Comparison of ENCODE assay signal across 13 cellular contexts in genomic region chr3:136266468-136266867, GRCh38. TPM values are rescaled to one million over a fixed set of nuclear protein-coding genes. Genes with fewer than 3 reads are reported as not detected.
DNase-seq lines count a peak whose midpoint lies in the region; ATAC-seq and TF ChIP-seq lines count a peak whose summit lies in the region.
"Had no signal": no experiment of that assay in that cellular context is flagged by ENCODE, and none has a peak within 500 bp of the region (broad histone marks: within the 10 kb centered on the region; RNA-seq: fewer than 3 reads in every experiment).

No MANE protein-coding gene starts in this region.

- 90 to 95% methylated on average over 4 of the region's 4 CpGs for WGBS in testis, 2 donors

- ATAC-seq in GM18499 (IDR thresholded peaks at IDR 0.05; ENCODE audit: insufficient read depth, unreplicated experiment) (peak; percentile 68), HG02571 (IDR thresholded peaks at IDR 0.05; ENCODE audit: unreplicated experiment) (peak; percentile 59)
- ATAC-seq: activated T-cell treated with anti-CD3 and anti-CD28 coated beads, Interleukin-2, amount 50 U/mL, for 4 hours had no signal

- intact Hi-C loops in testis (cut with DNase I; ENCODE audit: low total_unique reads), result no loop called here

- H3K4me3 ChIP-seq in foreskin fibroblast (ENCODE audit: low read depth in 1 of 2, low read length in 2 of 2) (no peak overlapping the region), testis (no peak overlapping the region)

- no peaks in the 10 kb centered on the region for H3K9me3 ChIP-seq in testis

- no peaks in the 10 kb centered on the region for H3K4me1 ChIP-seq in testis

- DNase-seq in NCI-H226 (peak; percentile 12), foreskin fibroblast (peak; percentile 34 to 62), NCI-H1436 (lab: John Stamatoyannopoulos, UW) (no peak), NCI-H2029 treated with DMSO at 0.1 percent for 48 hours (lab: John Stamatoyannopoulos, UW) (no peak), testis (no peak), GOT3 (lab: John Stamatoyannopoulos, UW) (no peak)
- DNase-seq: activated T-cell treated with anti-CD3 and anti-CD28 coated beads, Interleukin-2, amount 50 U/mL, for 4 hours; DMS79; NCI-H526; stimulated activated CD4-positive, alpha-beta T cell treated with anti-CD3 and anti-CD28 coated beads, Interleukin-2, amount 100 ng/mL, for 48 hours; T-helper 9 cell had no signal

- no peak for TF ChIP-seq POLR2A in testis (IDR thresholded peaks at IDR 0.05)

- H3K27me3 ChIP-seq in testis, result no peaks in the 10 kb centered on the region

- H3K27ac ChIP-seq in testis, result no peak overlapping the region

- H3K36me3 ChIP-seq in testis (ENCODE audit: low read depth, missing control alignments), result no peaks in the 10 kb centered on the region

- TF ChIP-seq CTCF in foreskin fibroblast (IDR thresholded peaks at IDR 0.05; ENCODE audit: low read depth, low read length) (no peak), testis (IDR thresholded peaks at IDR 0.05) (no peak)

RNA-seq across cellular contexts. Expression of gene PCCB, which starts 16.3 kb away (rescaled TPM):
- total RNA-seq in testis, result 10 to 100 TPM; 81.7 to 91.8 TPM
- polyA plus RNA-seq in testis (ENCODE audit: insufficient read depth, low read depth, low replicate concordance), result 96.2 TPM

Comparison
In these comparisons a context has a peak if more than half of its experiments do, and no peak if none do; other contexts are left out.
1. DNase-seq: peak in NCI-H226 (single experiment) and foreskin fibroblast (2 of 2); none in NCI-H1436 (single experiment), NCI-H2029 treated with DMSO at 0.1 percent for 48 hours (single experiment), testis (single experiment) and GOT3 (single experiment).